In the genomic region with DNA sequence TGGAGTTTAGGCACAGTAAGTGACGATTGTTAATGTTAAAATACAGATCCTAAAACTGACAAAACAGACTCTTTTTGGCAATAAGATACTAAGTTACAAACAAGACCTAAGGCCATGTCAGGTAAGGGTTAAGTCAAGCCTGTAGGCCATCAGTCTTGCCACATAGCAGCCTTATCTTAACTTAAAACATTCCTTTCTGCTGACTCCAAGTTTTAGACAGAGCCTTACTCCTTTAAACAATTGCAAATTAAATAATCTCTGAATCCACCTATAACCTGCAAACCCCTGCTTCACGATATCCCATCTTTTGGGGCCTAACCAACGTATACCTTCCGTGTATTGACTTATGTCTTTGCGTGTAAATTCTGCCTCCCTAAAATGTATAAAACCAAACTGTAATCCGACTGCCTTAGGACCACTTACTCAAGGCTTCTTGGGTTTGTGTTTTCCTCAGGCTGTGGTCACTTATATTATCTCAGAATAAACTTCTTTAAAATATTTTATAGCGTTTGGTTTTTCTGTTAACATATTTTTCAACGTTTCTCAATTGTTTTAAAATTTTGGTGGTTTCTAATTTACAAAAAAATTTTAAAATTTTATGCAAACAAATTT, we compare ENCODE assay signal across 1 cellular context.
TF ChIP-seq lines count a peak whose summit lies in the region.

No MANE protein-coding gene starts in this region.

TF ChIP-seq in IMR-90, 13 proteins besides CTCF, POLR2A, EP300 and RAD21 (continued from another document):
- TF ChIP-seq CEBPB (IDR thresholded peaks at IDR 0.05; ENCODE audit: low read depth, low read length) (peak; percentile 83), BHLHE40 (IDR thresholded peaks at IDR 0.05; ENCODE audit: low read depth, low read length) (no peak), CHD1 (IDR thresholded peaks at IDR 0.05; ENCODE audit: low read depth, low read length) (no peak), FOS (IDR thresholded peaks at IDR 0.05; ENCODE audit: low read depth, low read length) (no peak)
TF ChIP-seq in IMR-90: peak in this region for 2.
